Comparison of ENCODE assay signal across 8 cellular contexts in genomic region chr11:45180888-45181594, GRCh38. TPM values are rescaled to one million over a fixed set of nuclear protein-coding genes. Genes with fewer than 3 reads are reported as not detected.
DNase-seq lines count a peak whose midpoint lies in the region; ATAC-seq and TF ChIP-seq lines count a peak whose summit lies in the region.

No MANE protein-coding gene starts in this region.

- no peak for TF ChIP-seq POLR2A in esophagus muscularis mucosa (IDR thresholded peaks at IDR 0.05; ENCODE audit: low read depth)

- H3K27ac Mint-ChIP-seq in CD8-positive, alpha-beta memory T cell, result no peak overlapping the region
- H3K27ac Mint-ChIP-seq in naive thymus-derived CD8-positive, alpha-beta T cell, result peak overlapping the region in 1 of 10 donors; percentile 15

- peaks cover 14% of the 10 kb centered on the region for H3K36me3 ChIP-seq in CD8-positive, alpha-beta memory T cell (ENCODE audit: insufficient read depth, low read length)
- H3K36me3 ChIP-seq in esophagus muscularis mucosa (peaks cover 0 to 31% (median 29%) of the 10 kb centered on the region in 4 donors), tibial artery (peaks cover 0 to 36% (median 16%) of the 10 kb centered on the region in 3 donors)

- H3K4me1 Mint-ChIP-seq in CD8-positive, alpha-beta memory T cell, result peaks cover 15 to 21% (median 20%) of the 10 kb centered on the region in 3 donors
- H3K4me1 Mint-ChIP-seq in naive thymus-derived CD8-positive, alpha-beta T cell, result peaks cover 14 to 20% (median 17%) of the 10 kb centered on the region in 4 donors

- H3K27ac ChIP-seq in CD8-positive, alpha-beta memory T cell (ENCODE audit: low read depth, low read length), result no peak overlapping the region
- H3K27ac ChIP-seq in esophagus muscularis mucosa (replicated peaks in 1 of 4), result peak overlapping the region; percentile 84 to 90 (median 89)
- H3K27ac ChIP-seq in tibial artery, result peak overlapping the region; percentile 78 to 88

- peak in 4 of 5 donors; percentile 5 to 65 (median 9) for DNase-seq in CD8-positive, alpha-beta memory T cell
- peak; percentile 49 to 51 for DNase-seq in Kasumi-1 (lab: John Stamatoyannopoulos, UW)
- DNase-seq in activated CD8-positive, alpha-beta memory T cell treated with anti-CD3 and anti-CD28 coated beads, Interleukin-2, amount 50 U/mL, for 48 hours, result peak; percentile 72
- DNase-seq in esophagus muscularis mucosa (ENCODE audit: extremely low spot score), result no peak
- peak in 5 of 10 donors; percentile 7 to 66 (median 26) for DNase-seq in naive thymus-derived CD8-positive, alpha-beta T cell
- peak; percentile 64 to 88 for DNase-seq in tibial artery
- DNase-seq in effector CD4-positive, alpha-beta T cell, result no peak

- no peak for TF ChIP-seq CTCF in esophagus muscularis mucosa (IDR thresholded peaks at IDR 0.05)
- no peak for TF ChIP-seq CTCF in tibial artery (IDR thresholded peaks at IDR 0.05)

- H3K27me3 Mint-ChIP-seq in CD8-positive, alpha-beta memory T cell, result peaks cover 6 to 8% of the 10 kb centered on the region in 2 donors
- peaks cover 9 to 14% (median 11%) of the 10 kb centered on the region in 5 donors for H3K27me3 Mint-ChIP-seq in naive thymus-derived CD8-positive, alpha-beta T cell

- intact Hi-C loops in esophagus muscularis mucosa (cut with DNase I) (loop anchor here (2.0 to 5.0 kb wide), 2 partner anchors 34 to 111 kb away; partner anchors contain the start of gene PRDM11), tibial artery (cut with DNase I; ENCODE audit: low total_unique reads) (loop anchor here (1.0 kb wide), 1 partner anchor 35 kb away; the partner anchor contains the start of gene PRDM11)

- peaks cover 7% of the 10 kb centered on the region for H3K27me3 ChIP-seq in CD8-positive, alpha-beta memory T cell (ENCODE audit: insufficient read depth, low read length, poor library complexity, severe bottlenecking)
- H3K27me3 ChIP-seq in esophagus muscularis mucosa (no peaks in the 10 kb centered on the region), tibial artery (no peaks in the 10 kb centered on the region)

- TF ChIP-seq EP300 in esophagus muscularis mucosa (IDR thresholded peaks at IDR 0.05), result no peak

- peak overlapping the region in 5 of 7 donors; percentile 37 to 86 (median 55) for H3K4me3 Mint-ChIP-seq in CD8-positive, alpha-beta memory T cell
- H3K4me3 Mint-ChIP-seq in naive thymus-derived CD8-positive, alpha-beta T cell, result peak overlapping the region; percentile 41 to 74 (median 56)

- WGBS in esophagus muscularis mucosa, result 38% methylated on average over 11 of the region's 42 CpGs

- no peaks in the 10 kb centered on the region for H3K9me3 Mint-ChIP-seq in CD8-positive, alpha-beta memory T cell
- no peaks in the 10 kb centered on the region for H3K9me3 Mint-ChIP-seq in naive thymus-derived CD8-positive, alpha-beta T cell

- POLR2A ChIA-PET in CD8-positive, alpha-beta memory T cell (lab: Charles Lee), result no interaction called here
- POLR2A ChIA-PET in naive thymus-derived CD8-positive, alpha-beta T cell (lab: Charles Lee), result interaction anchor here (0.7 kb wide), 1 partner anchor 16 kb away, joined by 3 read pairs; no protein-coding TSS in a partner anchor

- peaks cover 0 to 5% (median 1%) of the 10 kb centered on the region in 3 donors for H3K36me3 Mint-ChIP-seq in CD8-positive, alpha-beta memory T cell
- H3K36me3 Mint-ChIP-seq in naive thymus-derived CD8-positive, alpha-beta T cell, result peaks cover 4 to 7% (median 4%) of the 10 kb centered on the region in 3 donors

- no peak overlapping the region for H3K4me3 ChIP-seq in CD8-positive, alpha-beta memory T cell (ENCODE audit: low read length)
- H3K4me3 ChIP-seq in esophagus muscularis mucosa (peak overlapping the region; percentile 64 to 77 (median 73)), tibial artery (peak overlapping the region; percentile 52 to 58)

- peaks cover 10% of the 10 kb centered on the region for H3K4me1 ChIP-seq in CD8-positive, alpha-beta memory T cell (ENCODE audit: insufficient read depth, low read length)
- H3K4me1 ChIP-seq in esophagus muscularis mucosa (peaks cover 36 to 63% (median 46%) of the 10 kb centered on the region in 4 donors), tibial artery (peaks cover 0 to 53% (median 42%) of the 10 kb centered on the region in 4 donors)

- CTCF ChIA-PET in CD8-positive, alpha-beta memory T cell (lab: Charles Lee), result interaction anchor here (2.4 kb wide), 1 partner anchor 52 kb away, joined by 5 read pairs; no protein-coding TSS in a partner anchor

- peak; percentile 82 to 91 for ATAC-seq in naive thymus-derived CD8-positive, alpha-beta T cell
- no peak for ATAC-seq in GM21723 (IDR thresholded peaks at IDR 0.05; ENCODE audit: unreplicated experiment)

- H3K9me3 ChIP-seq in CD8-positive, alpha-beta memory T cell (ENCODE audit: low read length), result no peaks in the 10 kb centered on the region
- H3K9me3 ChIP-seq in esophagus muscularis mucosa, result no peaks in the 10 kb centered on the region
- H3K9me3 ChIP-seq in tibial artery, result no peaks in the 10 kb centered on the region

RNA-seq across cellular contexts. Expression of gene PRDM11, which starts 34.6 kb away (rescaled TPM):
- 1 to 10 TPM; 5.6 to 7.7 TPM for total RNA-seq in CD8-positive, alpha-beta memory T cell
- 3.1 TPM for polyA plus RNA-seq in CD8-positive, alpha-beta memory T cell
- 10 to 100 TPM; 29.5 to 43.2 (median 33.5) TPM for total RNA-seq in esophagus muscularis mucosa
- 10 to 100 TPM; 10.3 to 12.0 TPM for total RNA-seq in naive thymus-derived CD8-positive, alpha-beta T cell
- 1 to 10 TPM in 1 of 3 donors, under 1 TPM in 2; 0.49 to 1.4 (median 0.87) TPM for polyA plus RNA-seq in naive thymus-derived CD8-positive, alpha-beta T cell

Comparison
In these comparisons a context has a peak if more than half of its experiments do, and no peak if none do; other contexts are left out.
1. DNase-seq: peak in CD8-positive, alpha-beta memory T cell (4 of 5), Kasumi-1 (2 of 2), activated CD8-positive, alpha-beta memory T cell treated with anti-CD3 and anti-CD28 coated beads, Interleukin-2, amount 50 U/mL, for 48 hours (single experiment) and tibial artery (2 of 2); none in esophagus muscularis mucosa (single experiment) and effector CD4-positive, alpha-beta T cell (single experiment).